In the genomic region with DNA sequence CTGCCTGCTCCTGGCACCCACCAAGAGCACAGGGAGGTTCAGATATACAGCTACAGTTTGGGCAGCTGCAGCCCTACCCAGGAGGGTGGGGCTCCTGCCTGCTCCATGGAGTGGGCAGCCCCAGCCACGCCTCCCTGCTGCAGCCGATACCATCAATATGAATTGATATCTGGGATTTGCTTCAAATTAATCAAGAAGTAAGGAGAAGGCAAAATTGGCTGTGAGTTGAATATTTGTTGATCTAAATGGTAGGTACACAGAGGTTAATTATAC, we compare ENCODE assay signal across 22 cellular contexts.
"Had no signal": no experiment of that assay in that cellular context is flagged by ENCODE, and none has a peak within 500 bp of the region (broad histone marks: within the 10 kb centered on the region; RNA-seq: fewer than 3 reads in every experiment).

No MANE protein-coding gene starts in this region.

- H3K4me1 ChIP-seq: colonic mucosa, prostate gland, suprapubic skin, transverse colon, uterus had no signal

- DNase-seq: activated CD4-positive, alpha-beta T cell treated with anti-CD3 and anti-CD28 coated beads, Interleukin-2, amount 50 U/mL, for 1 hour; activated CD4-positive, CD25-positive, alpha-beta regulatory T cell treated with anti-CD3 and anti-CD28 coated beads, Interleukin-2, amount 50 U/mL, for 72 hours; activated CD8-positive, alpha-beta memory T cell treated with anti-CD3 and anti-CD28 coated beads, Interleukin-2, amount 50 U/mL, for 4 hours; activated naive CD4-positive, alpha-beta T cell treated with anti-CD3 and anti-CD28 coated beads, Interleukin-2, amount 50 U/mL, for 16 hours; activated T-cell treated with anti-CD3 and anti-CD28 coated beads, Interleukin-2, amount 50 U/mL, for 4 hours; aorta; foreskin melanocyte; hypothalamus; kidney; midbrain; right cardiac atrium; stimulated activated CD4-positive, alpha-beta T cell treated with anti-CD3 and anti-CD28 coated beads, Interleukin-4, amount 100 ng/mL, for 1 hour; stimulated activated naive CD8-positive, alpha-beta T cell treated with anti-CD3 and anti-CD28 coated beads, Interleukin-15, amount 100 ng/mL, for 72 hours; uterus had no signal

- H3K27ac ChIP-seq: colonic mucosa, prostate gland, suprapubic skin, transverse colon, uterus, VCaP had no signal

- H3K36me3 ChIP-seq: colonic mucosa, prostate gland, suprapubic skin, transverse colon, uterus had no signal

- H3K27me3 ChIP-seq: colonic mucosa, suprapubic skin, transverse colon, uterus had no signal

- H3K4me2 ChIP-seq: smooth muscle cell had no signal

- H3K9me3 ChIP-seq: colonic mucosa, prostate gland, suprapubic skin, transverse colon, uterus had no signal

- H3K4me3 ChIP-seq: colonic mucosa, lung, prostate gland, smooth muscle cell, suprapubic skin, uterus had no signal

- ATAC-seq: activated T-cell treated with anti-CD3 and anti-CD28 coated beads, Interleukin-2, amount 50 U/mL, for 4 hours; left lobe of liver; right cardiac atrium; stimulated activated naive CD8-positive, alpha-beta T cell treated with anti-CD3 and anti-CD28 coated beads, Interleukin-15, amount 100 ng/mL, for 72 hours had no signal

- FAIRE-seq: kidney had no signal
